In genomic region chr19:46990998-46991676, GRCh38 we compare ENCODE assay signal across 8 cellular contexts. TPM values are rescaled to one million over a fixed set of nuclear protein-coding genes. Genes with fewer than 3 reads are reported as not detected.
DNase-seq lines count a peak whose midpoint lies in the region; ATAC-seq and TF ChIP-seq lines count a peak whose summit lies in the region.

No MANE protein-coding gene starts in this region.

- no peaks in the 10 kb centered on the region for H3K9me3 Mint-ChIP-seq in stimulated activated effector memory CD8-positive, alpha-beta T cell treated with anti-CD3 and anti-CD28 coated beads, Interleukin-12 subunit alpha, Interleukin-12 subunit beta, amount 100 ng/mL, for 72 hours

- no peak for TF ChIP-seq POLR2A in esophagus muscularis mucosa (IDR thresholded peaks at IDR 0.05; ENCODE audit: low read depth)

- H3K4me3 ChIP-seq in OCI-LY1 (ENCODE audit: low read depth, low read length, poor library complexity, severe bottlenecking) (no peak overlapping the region), esophagus muscularis mucosa (no peak overlapping the region)

- TF ChIP-seq EP300 in esophagus muscularis mucosa (IDR thresholded peaks at IDR 0.05) = no peak

- H3K27ac ChIP-seq in OCI-LY1 (ENCODE audit: low read depth, low read length, poor library complexity, severe bottlenecking) = no peak overlapping the region
- H3K27ac ChIP-seq in esophagus muscularis mucosa (replicated peaks in 1 of 4) = peak overlapping the region; percentile 45 to 77 (median 52)

- peak overlapping the region; percentile 2; the same call in 1 of the 2 replicates for H3K9ac ChIP-seq in OCI-LY1 (ENCODE audit: low read length)

- no peaks in the 10 kb centered on the region for H3K79me2 ChIP-seq in OCI-LY1 (ENCODE audit: insufficient read depth, low read length)

- 6% methylated on average over 18 of the region's 19 CpGs for WGBS in esophagus muscularis mucosa

- H3K36me3 ChIP-seq in OCI-LY1 (ENCODE audit: insufficient read depth, low read length) (peaks cover 58% of the 10 kb centered on the region), esophagus muscularis mucosa (peaks cover 0 to 72% (median 47%) of the 10 kb centered on the region in 4 donors)

- H2AFZ ChIP-seq in OCI-LY1 (ENCODE audit: low read length) = no peak overlapping the region

- H3K36me3 Mint-ChIP-seq in stimulated activated effector memory CD8-positive, alpha-beta T cell treated with anti-CD3 and anti-CD28 coated beads, Interleukin-12 subunit alpha, Interleukin-12 subunit beta, amount 100 ng/mL, for 72 hours = peaks cover 71% of the 10 kb centered on the region

- intact Hi-C loops in esophagus muscularis mucosa (cut with DNase I) = loop anchor here (2.0 to 10.0 kb wide), 2 partner anchors 134 to 236 kb away; no protein-coding TSS in a partner anchor

- no peaks in the 10 kb centered on the region for H3F3A ChIP-seq in OCI-LY1 (ENCODE audit: insufficient read depth, low read length)

- ATAC-seq in stimulated activated effector memory CD8-positive, alpha-beta T cell treated with anti-CD3 and anti-CD28 coated beads, Interleukin-12 subunit alpha, Interleukin-12 subunit beta, amount 100 ng/mL, for 72 hours = peak; percentile 71
- ATAC-seq in HG03135 (IDR thresholded peaks at IDR 0.05; ENCODE audit: unreplicated experiment) = no peak

- H3K9me3 ChIP-seq in OCI-LY1 (ENCODE audit: low read length) (no peaks in the 10 kb centered on the region), esophagus muscularis mucosa (no peaks in the 10 kb centered on the region)

- no peaks in the 10 kb centered on the region for H4K20me1 ChIP-seq in OCI-LY1 (ENCODE audit: insufficient read depth, low read length)

- TF ChIP-seq CTCF in OCI-LY1 (IDR thresholded peaks at IDR 0.05; ENCODE audit: low read length) = peak; percentile 95
- TF ChIP-seq CTCF in esophagus muscularis mucosa (IDR thresholded peaks at IDR 0.05) = peak; percentile 87 to 92 (median 88)

- no peaks in the 10 kb centered on the region for H3K9me2 ChIP-seq in OCI-LY1 (ENCODE audit: low read depth, low read length)

- no peak overlapping the region for H3K4me2 ChIP-seq in OCI-LY1 (ENCODE audit: low read length)

- H3K4me3 Mint-ChIP-seq in stimulated activated effector memory CD8-positive, alpha-beta T cell treated with anti-CD3 and anti-CD28 coated beads, Interleukin-12 subunit alpha, Interleukin-12 subunit beta, amount 100 ng/mL, for 72 hours = peak overlapping the region; percentile 13

- peak in 13 of 14 donors; percentile 37 to 82 (median 67) for DNase-seq in C1 segment of cervical spinal cord (lab: John Stamatoyannopoulos, UW)
- DNase-seq in HT-29 (ENCODE audit: low spot score) = peak; percentile 94
- DNase-seq in activated T-cell treated with anti-CD3 and anti-CD28 coated beads for 48 hours (ENCODE audit: low read depth) = peak; percentile 48
- DNase-seq in esophagus muscularis mucosa (ENCODE audit: extremely low spot score) = peak; percentile 94
- peak; percentile 87 for DNase-seq in myocyte (ENCODE audit: low read depth)
- peak; percentile 44 to 75 for DNase-seq in stimulated activated effector memory CD8-positive, alpha-beta T cell treated with anti-CD3 and anti-CD28 coated beads, Interleukin-12 subunit alpha, Interleukin-12 subunit beta, amount 100 ng/mL, for 72 hours (ENCODE audit: low spot score in 2 of 2)

- peak overlapping the region; percentile 81 for H3K27ac Mint-ChIP-seq in stimulated activated effector memory CD8-positive, alpha-beta T cell treated with anti-CD3 and anti-CD28 coated beads, Interleukin-12 subunit alpha, Interleukin-12 subunit beta, amount 100 ng/mL, for 72 hours

- H3K4me1 Mint-ChIP-seq in stimulated activated effector memory CD8-positive, alpha-beta T cell treated with anti-CD3 and anti-CD28 coated beads, Interleukin-12 subunit alpha, Interleukin-12 subunit beta, amount 100 ng/mL, for 72 hours = peaks cover 23% of the 10 kb centered on the region

- H3K27me3 ChIP-seq in OCI-LY1 (ENCODE audit: insufficient read depth, low read length) = no peaks in the 10 kb centered on the region
- H3K27me3 ChIP-seq in esophagus muscularis mucosa = no peaks in the 10 kb centered on the region

- H3K4me1 ChIP-seq in OCI-LY1 (ENCODE audit: insufficient read depth, low read length, severe bottlenecking) (peaks cover 8% of the 10 kb centered on the region), esophagus muscularis mucosa (peaks cover 20 to 51% (median 25%) of the 10 kb centered on the region in 4 donors)

RNA-seq across cellular contexts. Expression of gene NPAS1, which starts 28.5 kb away (rescaled TPM):
- 0.50 TPM in 1 of 2 replicates, not detected in the other for total RNA-seq in HT-29 (2014; rRNA removed; shearing (Covaris generic))
- total RNA-seq in esophagus muscularis mucosa (under 1 TPM in 1 of 4 donors, not detected in 3; 0.34 TPM), myocyte (1.7 and 2.0 TPM in 2 replicates)
- polyA plus RNA-seq in myocyte (2012) = 20.6 TPM

RNA-seq across cellular contexts. Expression of gene TMEM160, which starts 57.3 kb away (rescaled TPM):
- 261 and 277 TPM in 2 replicates for total RNA-seq in HT-29 (2014; rRNA removed; shearing (Covaris generic))
- total RNA-seq in esophagus muscularis mucosa (10 to 100 TPM; 34.8 to 46.7 (median 41.6) TPM), myocyte (16.0 and 35.3 TPM in 2 replicates)
- polyA plus RNA-seq in myocyte (2012) = 74.7 TPM
